Comparison of ENCODE assay signal across 28 cellular contexts in the genomic region with DNA sequence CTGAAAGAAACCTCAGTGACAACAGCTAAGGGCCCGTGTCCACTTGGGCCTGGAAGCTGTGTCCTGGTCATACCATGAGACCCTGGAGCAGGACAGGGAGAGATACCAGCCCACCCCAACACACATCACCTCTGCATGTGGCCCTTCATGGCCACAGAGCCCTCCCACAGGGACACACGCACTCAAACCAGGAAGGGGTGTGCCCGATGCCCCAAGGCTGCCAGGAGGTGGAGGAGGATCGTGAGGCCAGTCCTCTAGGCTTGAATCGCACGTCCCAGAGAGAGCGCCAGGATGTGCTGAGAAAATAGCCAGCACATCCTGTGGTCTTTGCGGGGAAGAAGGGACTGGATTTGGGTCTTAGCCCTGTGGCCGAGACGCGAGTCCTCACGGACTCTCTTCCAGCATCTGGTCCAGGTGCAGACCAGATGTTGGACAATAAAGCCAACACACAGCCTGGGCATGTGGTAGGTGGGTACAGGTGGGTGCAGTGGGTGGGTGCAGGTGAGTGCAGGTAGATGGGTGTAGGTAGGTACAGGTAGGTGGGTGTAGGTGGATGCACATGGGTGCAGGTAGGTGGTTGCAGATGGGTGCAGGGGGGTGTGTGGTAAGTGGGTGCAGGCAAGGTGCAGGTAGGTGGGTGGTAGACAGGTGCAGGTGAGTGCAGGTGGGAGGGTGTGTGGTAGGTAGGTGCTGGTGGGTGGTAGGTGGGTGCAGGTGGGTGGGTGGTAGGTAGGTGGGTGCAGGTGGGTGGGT.
DNase-seq lines count a peak whose midpoint lies in the region; ATAC-seq, FAIRE-seq and TF ChIP-seq lines count a peak whose summit lies in the region.
"Had no signal": no experiment of that assay in that cellular context is flagged by ENCODE, and none has a peak within 500 bp of the region (broad histone marks: within the 10 kb centered on the region; RNA-seq: fewer than 3 reads in every experiment).

No MANE protein-coding gene starts in this region.

- H3K4me2 ChIP-seq in neuronal stem cell (ENCODE audit: insufficient read depth, low read length, poor library complexity, severe bottlenecking) = no peak overlapping the region
- H3K4me2 ChIP-seq: A549, PC-9 had no signal

- no peak overlapping the region for H2AFZ ChIP-seq in neuronal stem cell (ENCODE audit: low read length)
- H2AFZ ChIP-seq: PC-9 had no signal

- WGBS in neuronal stem cell (ENCODE audit: extremely low coverage in 2 of 2, insufficient read length in 2 of 2, insufficient replicate concordance in 1 of 2), 2 donors = no CpG with 5 or more reads among the region's 12 CpGs

- H2BK120ac ChIP-seq in neuronal stem cell (ENCODE audit: low read depth, low read length) = no peak overlapping the region

- H3K36me3 ChIP-seq in bronchial epithelial cell (ENCODE audit: control insufficient read depth, insufficient read depth, low read length) (no peaks in the 10 kb centered on the region), neuronal stem cell (replicated peaks in 1 of 2; ENCODE audit: control insufficient read depth in 2 of 2, insufficient read depth in 2 of 2, low read length in 2 of 2) (no peaks in the 10 kb centered on the region), colonic mucosa (no peaks in the 10 kb centered on the region)

- H2BK12ac ChIP-seq in neuronal stem cell (ENCODE audit: low read length) = peak overlapping the region; percentile 97

- FAIRE-seq in bronchial epithelial cell (lab: Jason Lieb, UNC) = peak; percentile 76
- FAIRE-seq: A549, GM12891 had no signal

- peak overlapping the region; percentile 42 for H2BK5ac ChIP-seq in neuronal stem cell (ENCODE audit: low read length)

- peak overlapping the region; percentile 97 for H3K23ac ChIP-seq in neuronal stem cell (ENCODE audit: low read depth, low read length, poor library complexity)

- ATAC-seq in HG02981 (IDR thresholded peaks at IDR 0.05; ENCODE audit: unreplicated experiment) = no peak
- ATAC-seq: CD8-positive, alpha-beta T cell had no signal

- H3K14ac ChIP-seq in neuronal stem cell (ENCODE audit: low read length) = peak overlapping the region; percentile 63

- no peak overlapping the region for H4K8ac ChIP-seq in neuronal stem cell (ENCODE audit: low read depth, low read length)

- peaks cover 6% of the 10 kb centered on the region for H3K79me1 ChIP-seq in neuronal stem cell (ENCODE audit: low read depth, low read length)

- H4K91ac ChIP-seq in neuronal stem cell (ENCODE audit: low read depth, low read length, poor library complexity) = no peak overlapping the region

- peaks cover 2 to 10% of the 10 kb centered on the region in 2 donors for H3K4me1 ChIP-seq in neuronal stem cell (ENCODE audit: control insufficient read depth in 2 of 2, insufficient read depth in 1 of 2, low read depth in 1 of 2, low read length in 2 of 2)
- no peaks in the 10 kb centered on the region for H3K4me1 ChIP-seq in colonic mucosa
- H3K4me1 ChIP-seq: Caco-2 had no signal

- no peak overlapping the region for H3K27ac ChIP-seq in neuronal stem cell (replicated peaks; ENCODE audit: low read length)
- no peak overlapping the region for H3K27ac ChIP-seq in colonic mucosa
- H3K27ac ChIP-seq: A549, C4-2B, HL-60, PC-9, SK-N-MC had no signal

- H3K9ac ChIP-seq in neuronal stem cell (ENCODE audit: low read depth, low read length, poor library complexity) = no peak overlapping the region
- no peak overlapping the region for H3K9ac ChIP-seq in colonic mucosa (ENCODE audit: low read depth in 2 of 2, low read length in 2 of 2)

- peaks cover 7% of the 10 kb centered on the region for H3K27me3 ChIP-seq in bronchial epithelial cell (ENCODE audit: control insufficient read depth, insufficient read depth, low read length)
- H3K27me3 ChIP-seq in neuronal stem cell (ENCODE audit: control insufficient read depth in 3 of 3, insufficient read depth in 3 of 3, low read depth in 1 of 3, low read length in 3 of 3) = no peaks in the 10 kb centered on the region
- H3K27me3 ChIP-seq in colonic mucosa = no peaks in the 10 kb centered on the region

- H3K18ac ChIP-seq in neuronal stem cell (ENCODE audit: low read length) = peak overlapping the region; percentile 2

- DNase-seq in EL = peak; percentile 15
- DNase-seq in M059J (ENCODE audit: low read depth) = peak; percentile 27
- DNase-seq in bronchial epithelial cell (ENCODE audit: low read depth) = no peak
- DNase-seq in neuronal stem cell (ENCODE audit: low spot score) = no peak
- DNase-seq in colonic mucosa = no peak
- DNase-seq in stimulated activated naive CD4-positive, alpha-beta T cell (lab: John Stamatoyannopoulos, UW) = no peak
- no peak for DNase-seq in stimulated activated CD4-positive, alpha-beta T cell treated with anti-CD3 and anti-CD28 coated beads, Interleukin-12 subunit alpha, Interleukin-12 subunit beta, amount 100 ng/mL, for 4 hours
- DNase-seq: AML-193; Caco-2; CD8-positive, alpha-beta T cell; GF-D8; GOT3; HCEC 1CT; Kasumi-1; MV-4-11; NCI-H1105 treated with DMSO at 0.1 percent for 48 hours; NCI-H2029; NCI-H446 treated with DMSO at 0.1 percent for 48 hours; NCI-H526; PC-9; RPMI8226; SHP77 had no signal

- no peak for TF ChIP-seq CTCF in bronchial epithelial cell (IDR thresholded peaks at IDR 0.05; ENCODE audit: insufficient read depth, low read length, severe bottlenecking)
- no peak for TF ChIP-seq CTCF in colonic mucosa (IDR thresholded peaks at IDR 0.05)

- H3K4me3 ChIP-seq in bronchial epithelial cell (ENCODE audit: low read depth, low read length) (no peak overlapping the region), neuronal stem cell (ENCODE audit: low read length in 2 of 2) (peak overlapping the region in 1 of 2 donors; percentile 7), colonic mucosa (no peak overlapping the region)
- H3K4me3 ChIP-seq: A549, PC-9, SK-N-MC had no signal

- no peak overlapping the region for H2BK15ac ChIP-seq in neuronal stem cell (ENCODE audit: low read length)

- peaks cover 0 to 6% of the 10 kb centered on the region in 2 donors for H3K9me3 ChIP-seq in neuronal stem cell (replicated peaks in 1 of 2; ENCODE audit: control insufficient read depth in 2 of 2, insufficient read depth in 1 of 2, low read depth in 1 of 2, low read length in 2 of 2)
- H3K9me3 ChIP-seq in colonic mucosa = no peaks in the 10 kb centered on the region
- H3K9me3 ChIP-seq: A549, Caco-2 had no signal

- peak overlapping the region; percentile 93 for H2AK5ac ChIP-seq in neuronal stem cell (ENCODE audit: low read depth, low read length)

- H3K4ac ChIP-seq in neuronal stem cell (ENCODE audit: low read length) = peak overlapping the region; percentile 72

- intact Hi-C loops in colonic mucosa (cut with DNase I) = no loop called here

Comparison
In these comparisons a context has a peak if more than half of its experiments do, and no peak if none do; other contexts are left out.
1. DNase-seq: peak in EL (single experiment) and M059J (single experiment); none in bronchial epithelial cell (single experiment), neuronal stem cell (single experiment), colonic mucosa (single experiment), stimulated activated naive CD4-positive, alpha-beta T cell (0 of 6) and stimulated activated CD4-positive, alpha-beta T cell treated with anti-CD3 and anti-CD28 coated beads, Interleukin-12 subunit alpha, Interleukin-12 subunit beta, amount 100 ng/mL, for 4 hours (single experiment).